In the genomic region with DNA sequence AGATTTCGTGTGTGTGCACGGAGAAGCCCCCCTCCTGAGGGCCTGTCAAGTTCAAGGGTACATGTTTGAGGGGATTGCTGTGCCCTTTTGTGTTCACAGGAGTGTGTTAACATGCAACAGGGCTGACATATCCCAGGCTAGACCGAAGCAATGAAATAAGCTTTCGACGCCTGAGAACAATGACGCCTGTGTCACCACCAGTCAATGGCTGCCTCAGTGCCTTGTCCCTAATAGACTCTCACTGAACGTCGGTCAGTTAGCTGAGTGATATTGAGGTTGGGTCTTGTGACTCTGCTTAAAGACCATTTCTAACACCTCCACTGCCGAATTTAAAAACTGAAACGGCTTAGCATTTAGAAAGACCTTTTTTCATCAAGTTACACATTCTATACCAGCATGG, we compare ENCODE assay signal across 21 cellular contexts.
"Had no signal": no experiment of that assay in that cellular context is flagged by ENCODE, and none has a peak within 500 bp of the region (broad histone marks: within the 10 kb centered on the region; RNA-seq: fewer than 3 reads in every experiment).

No MANE protein-coding gene starts in this region.

- ATAC-seq: activated CD8-positive, alpha-beta T cell treated with anti-CD3 and anti-CD28 coated beads, Interleukin-2, amount 10 ng/mL, durations not matched to agents 7 days and 5 days; heart left ventricle; left lung; naive thymus-derived CD4-positive, alpha-beta T cell; stimulated activated memory B cell treated with anti-CD40 and anti-IgM and Interleukin-4, amounts not matched to agents 10 μg/mL and 1 μg/mL and 100 μg/mL, for 72 hours; T-cell had no signal

- H3K27me3 ChIP-seq: brain microvascular endothelial cell, colonic mucosa, heart left ventricle, left lung, ovary, spleen had no signal

- DNase-seq: activated CD4-positive, alpha-beta T cell treated with anti-CD3 and anti-CD28 coated beads, Interleukin-2, amount 10 ng/mL, durations not matched to agents 7 days and 5 days; activated CD4-positive, CD25-positive, alpha-beta regulatory T cell; activated CD8-positive, alpha-beta T cell treated with anti-CD3 and anti-CD28 coated beads, Interleukin-2, amount 10 ng/mL, durations not matched to agents 7 days and 5 days; activated effector memory CD4-positive, alpha-beta T cell treated with Interleukin-2 at 50 U/mL for 16 hours; activated naive CD4-positive, alpha-beta T cell treated with anti-CD3 and anti-CD28 coated beads, Interleukin-2, amount 50 U/mL, for 16 hours; activated T-cell treated with anti-CD3 and anti-CD28 coated beads, Interleukin-2, amount 50 U/mL, for 24 hours; aorta; brain microvascular endothelial cell; colonic mucosa; erythroblast; heart left ventricle; left lung; mammary epithelial cell; naive thymus-derived CD4-positive, alpha-beta T cell; ovary; spleen; stimulated activated CD4-positive, alpha-beta T cell treated with anti-CD3 and anti-CD28 coated beads, Interleukin-4, amount 100 ng/mL, for 4 hours; T-cell had no signal

- H3K4me3 ChIP-seq: colonic mucosa, heart left ventricle, left lung, ovary, spleen had no signal

- H3K4me3 Mint-ChIP-seq: activated CD4-positive, alpha-beta T cell treated with anti-CD3 and anti-CD28 coated beads, Interleukin-2, amount 10 ng/mL, durations not matched to agents 7 days and 5 days; activated CD8-positive, alpha-beta T cell treated with anti-CD3 and anti-CD28 coated beads, Interleukin-2, amount 10 ng/mL, durations not matched to agents 7 days and 5 days; activated T-cell treated with anti-CD3 and anti-CD28 coated beads, Interleukin-2, amount 50 U/mL, for 24 hours; central memory CD8-positive, alpha-beta T cell; naive thymus-derived CD4-positive, alpha-beta T cell; stimulated activated memory B cell treated with anti-CD40 and anti-IgM and Interleukin-4, amounts not matched to agents 10 μg/mL and 1 μg/mL and 100 μg/mL, for 72 hours; T-cell had no signal

- FAIRE-seq: frontal cortex had no signal

- H3K36me3 ChIP-seq: brain microvascular endothelial cell, colonic mucosa, heart left ventricle, left lung, ovary had no signal

- H3K27ac Mint-ChIP-seq: activated CD4-positive, alpha-beta T cell treated with anti-CD3 and anti-CD28 coated beads, Interleukin-2, amount 10 ng/mL, durations not matched to agents 7 days and 5 days; activated CD8-positive, alpha-beta T cell treated with anti-CD3 and anti-CD28 coated beads, Interleukin-2, amount 10 ng/mL, durations not matched to agents 7 days and 5 days; activated T-cell treated with anti-CD3 and anti-CD28 coated beads, Interleukin-2, amount 50 U/mL, for 24 hours; naive thymus-derived CD4-positive, alpha-beta T cell; stimulated activated memory B cell treated with anti-CD40 and anti-IgM and Interleukin-4, amounts not matched to agents 10 μg/mL and 1 μg/mL and 100 μg/mL, for 72 hours; T-cell had no signal

- H3K4me1 ChIP-seq: colonic mucosa, left lung had no signal

- H3K9me3 Mint-ChIP-seq: activated CD4-positive, alpha-beta T cell treated with anti-CD3 and anti-CD28 coated beads, Interleukin-2, amount 10 ng/mL, durations not matched to agents 7 days and 5 days; activated T-cell treated with anti-CD3 and anti-CD28 coated beads, Interleukin-2, amount 50 U/mL, for 24 hours; central memory CD8-positive, alpha-beta T cell; naive thymus-derived CD4-positive, alpha-beta T cell; stimulated activated memory B cell treated with anti-CD40 and anti-IgM and Interleukin-4, amounts not matched to agents 10 μg/mL and 1 μg/mL and 100 μg/mL, for 72 hours; T-cell had no signal

- H3K27ac ChIP-seq: brain microvascular endothelial cell, colonic mucosa, heart left ventricle, left lung, ovary, spleen had no signal

- H3K27me3 Mint-ChIP-seq: activated CD4-positive, alpha-beta T cell treated with anti-CD3 and anti-CD28 coated beads, Interleukin-2, amount 10 ng/mL, durations not matched to agents 7 days and 5 days; activated T-cell treated with anti-CD3 and anti-CD28 coated beads, Interleukin-2, amount 50 U/mL, for 24 hours; central memory CD8-positive, alpha-beta T cell; naive thymus-derived CD4-positive, alpha-beta T cell; stimulated activated memory B cell treated with anti-CD40 and anti-IgM and Interleukin-4, amounts not matched to agents 10 μg/mL and 1 μg/mL and 100 μg/mL, for 72 hours; T-cell had no signal

- H3K4me1 Mint-ChIP-seq: activated CD4-positive, alpha-beta T cell treated with anti-CD3 and anti-CD28 coated beads, Interleukin-2, amount 10 ng/mL, durations not matched to agents 7 days and 5 days; central memory CD8-positive, alpha-beta T cell; naive thymus-derived CD4-positive, alpha-beta T cell; stimulated activated memory B cell treated with anti-CD40 and anti-IgM and Interleukin-4, amounts not matched to agents 10 μg/mL and 1 μg/mL and 100 μg/mL, for 72 hours; T-cell had no signal

- H3K9me3 ChIP-seq: colonic mucosa, heart left ventricle, left lung, ovary, spleen had no signal
